Comparison of ENCODE assay signal across 19 cellular contexts in the genomic region with DNA sequence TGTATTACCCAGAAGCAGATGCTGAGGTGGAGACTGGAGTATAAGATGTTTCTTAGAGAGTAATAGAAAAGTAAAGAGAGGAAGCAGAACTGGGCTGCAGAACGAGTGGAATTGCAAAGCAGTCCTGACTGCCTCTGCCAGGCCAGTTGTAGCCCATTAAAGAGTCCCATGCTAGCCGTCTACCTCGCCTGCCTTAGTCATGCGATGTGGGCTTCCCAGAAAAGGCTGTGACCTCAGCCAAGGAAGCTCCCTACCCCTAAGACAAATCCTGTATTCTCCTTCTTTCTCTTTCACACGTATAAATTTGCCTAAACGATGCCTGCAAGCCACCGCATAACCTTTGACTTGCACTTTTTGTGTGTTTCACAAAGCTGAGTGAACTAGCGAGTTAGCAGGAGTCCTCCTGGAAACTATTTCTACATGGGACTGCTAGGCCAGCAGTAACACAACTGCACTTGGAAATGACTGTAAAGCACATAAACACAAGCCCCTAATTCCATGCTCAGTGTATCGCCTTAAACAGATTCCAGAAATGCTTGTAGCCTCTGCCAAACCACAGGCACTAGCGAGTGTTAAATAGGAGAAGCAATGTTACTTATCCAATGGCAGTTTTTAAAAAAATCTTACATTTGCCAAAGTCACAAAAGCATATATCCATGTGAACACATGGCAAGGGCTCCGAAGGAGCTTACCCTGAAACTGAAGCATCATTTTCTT. TPM values are rescaled to one million over a fixed set of nuclear protein-coding genes. Genes with fewer than 3 reads are reported as not detected.
DNase-seq lines count a peak whose midpoint lies in the region; ATAC-seq, FAIRE-seq and TF ChIP-seq lines count a peak whose summit lies in the region.
"Had no signal": no experiment of that assay in that cellular context is flagged by ENCODE, and none has a peak within 500 bp of the region (broad histone marks: within the 10 kb centered on the region; RNA-seq: fewer than 3 reads in every experiment).

No MANE protein-coding gene starts in this region.

- ATAC-seq in heart left ventricle: no peak
- ATAC-seq: Right ventricle myocardium inferior had no signal

- H3K4me3 ChIP-seq in choroid plexus epithelial cell (ENCODE audit: low read depth, low read length): no peak overlapping the region
- H3K4me3 ChIP-seq in mesendoderm (ENCODE audit: low read length): no peak overlapping the region
- no peak overlapping the region for H3K4me3 ChIP-seq in heart left ventricle
- H3K4me3 ChIP-seq: right atrium auricular region, thyroid gland had no signal

- H3K79me1 ChIP-seq in mesendoderm (ENCODE audit: low read length): no peaks in the 10 kb centered on the region

- H3K9ac ChIP-seq in mesendoderm (ENCODE audit: low read length): no peak overlapping the region

- FAIRE-seq in GM12892 (lab: Jason Lieb, UNC): no peak
- FAIRE-seq: A204.1, HTR-8/SVneo had no signal

- H2BK120ac ChIP-seq in mesendoderm (ENCODE audit: low read depth, low read length): no peak overlapping the region

- peaks cover 0 to 8% (median 0%) of the 10 kb centered on the region in 12 donors for H3K9me3 ChIP-seq in heart left ventricle
- H3K9me3 ChIP-seq: right atrium auricular region, thyroid gland had no signal

- no peak overlapping the region for H4K8ac ChIP-seq in mesendoderm (ENCODE audit: low read depth, low read length)

- TF ChIP-seq CTCF in choroid plexus epithelial cell (conservative IDR thresholded peaks at IDR 0.05; ENCODE audit: low read depth, low read length) (no peak), heart left ventricle (IDR thresholded peaks at IDR 0.05) (no peak)

- no peaks in the 10 kb centered on the region for H3K36me3 ChIP-seq in mesendoderm (ENCODE audit: control insufficient read depth, insufficient read depth, low read length)
- H3K36me3 ChIP-seq in heart left ventricle: no peaks in the 10 kb centered on the region
- H3K36me3 ChIP-seq: right atrium auricular region, thyroid gland had no signal

- DNase-seq in A172 (ENCODE audit: low spot score) (peak; percentile 43), LHCN-M2 (ENCODE audit: low read depth) (peak; percentile 67), choroid plexus epithelial cell (ENCODE audit: low read depth) (peak; percentile 94), mesendoderm (peak; percentile 4), RKO (ENCODE audit: low spot score) (no peak), NCI-H526 treated with DMSO at 0.1 percent for 48 hours (lab: John Stamatoyannopoulos, UW) (no peak), heart left ventricle (no peak), GM12892 (ENCODE audit: insufficient read length) (no peak)
- DNase-seq: effector memory CD4-positive, alpha-beta T cell; GOT3; hippocampal formation; NCI-H1105; NCI-H524; thyroid gland had no signal

- no peak overlapping the region for H3K18ac ChIP-seq in mesendoderm (ENCODE audit: low read length)

- TF ChIP-seq POLR2A in heart left ventricle (IDR thresholded peaks at IDR 0.05) (no peak), GM12892 (IDR thresholded peaks at IDR 0.05; ENCODE audit: low read depth, low read length) (no peak)

- no peaks in the 10 kb centered on the region for H3K79me2 ChIP-seq in mesendoderm (ENCODE audit: control insufficient read depth, insufficient read depth, low read length)

- no peak overlapping the region for H3K56ac ChIP-seq in mesendoderm (ENCODE audit: low read length)

- no peak overlapping the region for H4K5ac ChIP-seq in mesendoderm (ENCODE audit: low read length)

- no peak overlapping the region for H3K23ac ChIP-seq in mesendoderm (ENCODE audit: low read length)

- H3K4me1 ChIP-seq in mesendoderm (ENCODE audit: control insufficient read depth, low read depth, low read length) (no peaks in the 10 kb centered on the region), heart left ventricle (peaks cover 0 to 3% (median 0%) of the 10 kb centered on the region in 12 donors)
- H3K4me1 ChIP-seq: right atrium auricular region, thyroid gland had no signal

- no peak overlapping the region for H2BK15ac ChIP-seq in mesendoderm (replicated peaks; ENCODE audit: low read depth)

- H2BK5ac ChIP-seq in mesendoderm (ENCODE audit: low read length): no peak overlapping the region

- H3K27me3 ChIP-seq in mesendoderm (ENCODE audit: insufficient read depth, low read length, poor library complexity) (no peaks in the 10 kb centered on the region), heart left ventricle (no peaks in the 10 kb centered on the region)
- H3K27me3 ChIP-seq: right atrium auricular region, thyroid gland had no signal

- no peak overlapping the region for H2AK5ac ChIP-seq in mesendoderm (ENCODE audit: low read length)

- H3K4me2 ChIP-seq in mesendoderm (ENCODE audit: low read length): no peak overlapping the region

- WGBS in mesendoderm (ENCODE audit: extremely low coverage, insufficient coverage, low lambda C conversion rate): no CpG with 5 or more reads among the region's 11 CpGs
- 84 to 87% (median 86%) methylated on average over 11 of the region's 11 CpGs for WGBS in heart left ventricle, 4 donors

- intact Hi-C loops in heart left ventricle (cut with DNase I): no loop called here

- H3K27ac ChIP-seq in mesendoderm (ENCODE audit: low read depth, low read length) (no peak overlapping the region), heart left ventricle (no peak overlapping the region)
- H3K27ac ChIP-seq: right atrium auricular region, thyroid gland, VCaP had no signal

- no peak overlapping the region for H3K4ac ChIP-seq in mesendoderm (ENCODE audit: low read depth, low read length)

RNA-seq across cellular contexts. Expression of a gene that starts 47.4 kb away (rescaled TPM):
- 51.4 and 55.1 TPM in 2 replicates for total RNA-seq in A172 (2014; rRNA removed; shearing (Covaris generic))
- total RNA-seq in LHCN-M2 (2014; rRNA removed): 84.0 and 95.9 TPM in 2 replicates
- 36.7 TPM for polyA plus RNA-seq in LHCN-M2 (2012)
- polyA plus RNA-seq in mesendoderm (2013, experiment 1 of 2): 9.3 TPM
- 9.6 TPM for polyA plus RNA-seq in mesendoderm (2013, experiment 2 of 2)
- 10 to 100 TPM in 8 of 9 donors, 1 to 10 TPM in 1; 9.9 to 26.1 (median 16.5) TPM for total RNA-seq in heart left ventricle
- 1 to 10 TPM; 4.6 to 9.2 TPM for polyA plus RNA-seq in heart left ventricle
- not detected for polyA plus RNA-seq in GM12892 (2012; ENCODE audit: missing spikeins)

Comparison
In these comparisons a context has a peak if more than half of its experiments do, and no peak if none do; other contexts are left out.
1. DNase-seq: peak in A172 (single experiment), LHCN-M2 (single experiment), choroid plexus epithelial cell (single experiment) and mesendoderm (single experiment); none in RKO (single experiment), NCI-H526 treated with DMSO at 0.1 percent for 48 hours (single experiment), heart left ventricle (0 of 5) and GM12892 (single experiment).